Comparison of ENCODE assay signal across 1 cellular context in genomic region chr6:18388942-18389341, GRCh38.
TF ChIP-seq lines count a peak whose summit lies in the region.

No MANE protein-coding gene starts in this region.

TF ChIP-seq in HepG2, 621 proteins besides CTCF, POLR2A, EP300 and RAD21 (continued from another document and continues in another):
- no peak for TF ChIP-seq TAF15 (IDR thresholded peaks at IDR 0.05; ENCODE audit: low read depth, low read length, poor library complexity, severe bottlenecking)
- no peak for TF ChIP-seq LCORL (IDR thresholded peaks at IDR 0.05)
- TF ChIP-seq LCORL (CRISPR knock-in tag; IDR thresholded peaks at IDR 0.05): peak; percentile 41; the same call in 1 of the 2 replicates
- TF ChIP-seq, protein P1, sequence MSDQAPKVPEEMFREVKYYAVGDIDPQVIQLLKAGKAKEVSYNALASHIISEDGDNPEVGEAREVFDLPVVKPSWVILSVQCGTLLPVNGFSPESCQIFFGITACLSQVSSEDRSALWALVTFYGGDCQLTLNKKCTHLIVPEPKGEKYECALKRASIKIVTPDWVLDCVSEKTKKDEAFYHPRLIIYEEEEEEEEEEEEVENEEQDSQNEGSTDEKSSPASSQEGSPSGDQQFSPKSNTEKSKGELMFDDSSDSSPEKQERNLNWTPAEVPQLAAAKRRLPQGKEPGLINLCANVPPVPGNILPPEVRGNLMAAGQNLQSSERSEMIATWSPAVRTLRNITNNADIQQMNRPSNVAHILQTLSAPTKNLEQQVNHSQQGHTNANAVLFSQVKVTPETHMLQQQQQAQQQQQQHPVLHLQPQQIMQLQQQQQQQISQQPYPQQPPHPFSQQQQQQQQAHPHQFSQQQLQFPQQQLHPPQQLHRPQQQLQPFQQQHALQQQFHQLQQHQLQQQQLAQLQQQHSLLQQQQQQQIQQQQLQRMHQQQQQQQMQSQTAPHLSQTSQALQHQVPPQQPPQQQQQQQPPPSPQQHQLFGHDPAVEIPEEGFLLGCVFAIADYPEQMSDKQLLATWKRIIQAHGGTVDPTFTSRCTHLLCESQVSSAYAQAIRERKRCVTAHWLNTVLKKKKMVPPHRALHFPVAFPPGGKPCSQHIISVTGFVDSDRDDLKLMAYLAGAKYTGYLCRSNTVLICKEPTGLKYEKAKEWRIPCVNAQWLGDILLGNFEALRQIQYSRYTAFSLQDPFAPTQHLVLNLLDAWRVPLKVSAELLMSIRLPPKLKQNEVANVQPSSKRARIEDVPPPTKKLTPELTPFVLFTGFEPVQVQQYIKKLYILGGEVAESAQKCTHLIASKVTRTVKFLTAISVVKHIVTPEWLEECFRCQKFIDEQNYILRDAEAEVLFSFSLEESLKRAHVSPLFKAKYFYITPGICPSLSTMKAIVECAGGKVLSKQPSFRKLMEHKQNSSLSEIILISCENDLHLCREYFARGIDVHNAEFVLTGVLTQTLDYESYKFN (CRISPR knock-in tag; conservative IDR thresholded peaks at IDR 0.05): peak; percentile 56; the same call in 1 of the 2 replicates
- no peak for TF ChIP-seq SP5 (CRISPR knock-in tag; IDR thresholded peaks at IDR 0.05; ENCODE audit: borderline replicate concordance, low read depth)
- 0 out of 2 replicates have a peak, but pooled peaks have one; percentile 35 for TF ChIP-seq RCOR2 (CRISPR knock-in tag; IDR thresholded peaks at IDR 0.05)
- no peak for TF ChIP-seq E2F2 (CRISPR knock-in tag; IDR thresholded peaks at IDR 0.05; ENCODE audit: borderline replicate concordance)
- no peak for TF ChIP-seq ERF (CRISPR knock-in tag; IDR thresholded peaks at IDR 0.05)
- TF ChIP-seq ASH2L (IDR thresholded peaks at IDR 0.05; ENCODE audit: insufficient read length, low read depth, low read length): no peak
- no peak for TF ChIP-seq MXD1 (CRISPR knock-in tag; IDR thresholded peaks at IDR 0.05)
- TF ChIP-seq ZNF781 (CRISPR knock-in tag; IDR thresholded peaks at IDR 0.05; ENCODE audit: borderline replicate concordance, not compliant biosample characterization): no peak
- 0 out of 2 replicates have a peak, but pooled peaks have one; percentile 19 for TF ChIP-seq PPARG (CRISPR knock-in tag; conservative IDR thresholded peaks at IDR 0.05)
- no peak for TF ChIP-seq ZNF878 (CRISPR knock-in tag; IDR thresholded peaks at IDR 0.05)
- no peak for TF ChIP-seq ZNF460 (CRISPR knock-in tag; IDR thresholded peaks at IDR 0.05; ENCODE audit: borderline replicate concordance)
- TF ChIP-seq ZNF784 (CRISPR knock-in tag; IDR thresholded peaks at IDR 0.05; ENCODE audit: borderline replicate concordance): no peak
- no peak for TF ChIP-seq ZFP36L2 (CRISPR knock-in tag; IDR thresholded peaks at IDR 0.05)
- TF ChIP-seq CHCHD3 (CRISPR knock-in tag; IDR thresholded peaks at IDR 0.05): no peak
- TF ChIP-seq HNF4A (CRISPR knock-in tag; IDR thresholded peaks at IDR 0.05): peak; percentile 44
- TF ChIP-seq FOXM1 (CRISPR knock-in tag; IDR thresholded peaks at IDR 0.05): no peak
- no peak for TF ChIP-seq ZGPAT (CRISPR knock-in tag; IDR thresholded peaks at IDR 0.05)
- TF ChIP-seq FOXA1 (IDR thresholded peaks at IDR 0.05): no peak
- TF ChIP-seq FOXA1 (CRISPR knock-in tag; IDR thresholded peaks at IDR 0.05): peak; percentile 49; the same call in 1 of the 2 replicates
- TF ChIP-seq TEAD3 (CRISPR knock-in tag; optimal IDR thresholded peaks at IDR 0.05; ENCODE audit: borderline replicate concordance): peak; percentile 64
- TF ChIP-seq TRIM24 (CRISPR knock-in tag; IDR thresholded peaks at IDR 0.05): no peak
- TF ChIP-seq, protein P2, sequence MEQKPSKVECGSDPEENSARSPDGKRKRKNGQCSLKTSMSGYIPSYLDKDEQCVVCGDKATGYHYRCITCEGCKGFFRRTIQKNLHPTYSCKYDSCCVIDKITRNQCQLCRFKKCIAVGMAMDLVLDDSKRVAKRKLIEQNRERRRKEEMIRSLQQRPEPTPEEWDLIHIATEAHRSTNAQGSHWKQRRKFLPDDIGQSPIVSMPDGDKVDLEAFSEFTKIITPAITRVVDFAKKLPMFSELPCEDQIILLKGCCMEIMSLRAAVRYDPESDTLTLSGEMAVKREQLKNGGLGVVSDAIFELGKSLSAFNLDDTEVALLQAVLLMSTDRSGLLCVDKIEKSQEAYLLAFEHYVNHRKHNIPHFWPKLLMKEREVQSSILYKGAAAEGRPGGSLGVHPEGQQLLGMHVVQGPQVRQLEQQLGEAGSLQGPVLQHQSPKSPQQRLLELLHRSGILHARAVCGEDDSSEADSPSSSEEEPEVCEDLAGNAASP (CRISPR knock-in tag; IDR thresholded peaks at IDR 0.05; ENCODE audit: borderline replicate concordance): peak; percentile 16; the same call in 1 of the 2 replicates
- TF ChIP-seq ZNF260 (CRISPR knock-in tag; IDR thresholded peaks at IDR 0.05; ENCODE audit: borderline replicate concordance, low read depth): no peak
- no peak for TF ChIP-seq ZNF17 (CRISPR knock-in tag; IDR thresholded peaks at IDR 0.05)
- TF ChIP-seq, protein P3, sequence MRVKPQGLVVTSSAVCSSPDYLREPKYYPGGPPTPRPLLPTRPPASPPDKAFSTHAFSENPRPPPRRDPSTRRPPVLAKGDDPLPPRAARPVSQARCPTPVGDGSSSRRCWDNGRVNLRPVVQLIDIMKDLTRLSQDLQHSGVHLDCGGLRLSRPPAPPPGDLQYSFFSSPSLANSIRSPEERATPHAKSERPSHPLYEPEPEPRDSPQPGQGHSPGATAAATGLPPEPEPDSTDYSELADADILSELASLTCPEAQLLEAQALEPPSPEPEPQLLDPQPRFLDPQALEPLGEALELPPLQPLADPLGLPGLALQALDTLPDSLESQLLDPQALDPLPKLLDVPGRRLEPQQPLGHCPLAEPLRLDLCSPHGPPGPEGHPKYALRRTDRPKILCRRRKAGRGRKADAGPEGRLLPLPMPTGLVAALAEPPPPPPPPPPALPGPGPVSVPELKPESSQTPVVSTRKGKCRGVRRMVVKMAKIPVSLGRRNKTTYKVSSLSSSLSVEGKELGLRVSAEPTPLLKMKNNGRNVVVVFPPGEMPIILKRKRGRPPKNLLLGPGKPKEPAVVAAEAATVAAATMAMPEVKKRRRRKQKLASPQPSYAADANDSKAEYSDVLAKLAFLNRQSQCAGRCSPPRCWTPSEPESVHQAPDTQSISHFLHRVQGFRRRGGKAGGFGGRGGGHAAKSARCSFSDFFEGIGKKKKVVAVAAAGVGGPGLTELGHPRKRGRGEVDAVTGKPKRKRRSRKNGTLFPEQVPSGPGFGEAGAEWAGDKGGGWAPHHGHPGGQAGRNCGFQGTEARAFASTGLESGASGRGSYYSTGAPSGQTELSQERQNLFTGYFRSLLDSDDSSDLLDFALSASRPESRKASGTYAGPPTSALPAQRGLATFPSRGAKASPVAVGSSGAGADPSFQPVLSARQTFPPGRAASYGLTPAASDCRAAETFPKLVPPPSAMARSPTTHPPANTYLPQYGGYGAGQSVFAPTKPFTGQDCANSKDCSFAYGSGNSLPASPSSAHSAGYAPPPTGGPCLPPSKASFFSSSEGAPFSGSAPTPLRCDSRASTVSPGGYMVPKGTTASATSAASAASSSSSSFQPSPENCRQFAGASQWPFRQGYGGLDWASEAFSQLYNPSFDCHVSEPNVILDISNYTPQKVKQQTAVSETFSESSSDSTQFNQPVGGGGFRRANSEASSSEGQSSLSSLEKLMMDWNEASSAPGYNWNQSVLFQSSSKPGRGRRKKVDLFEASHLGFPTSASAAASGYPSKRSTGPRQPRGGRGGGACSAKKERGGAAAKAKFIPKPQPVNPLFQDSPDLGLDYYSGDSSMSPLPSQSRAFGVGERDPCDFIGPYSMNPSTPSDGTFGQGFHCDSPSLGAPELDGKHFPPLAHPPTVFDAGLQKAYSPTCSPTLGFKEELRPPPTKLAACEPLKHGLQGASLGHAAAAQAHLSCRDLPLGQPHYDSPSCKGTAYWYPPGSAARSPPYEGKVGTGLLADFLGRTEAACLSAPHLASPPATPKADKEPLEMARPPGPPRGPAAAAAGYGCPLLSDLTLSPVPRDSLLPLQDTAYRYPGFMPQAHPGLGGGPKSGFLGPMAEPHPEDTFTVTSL (CRISPR knock-in tag; IDR thresholded peaks at IDR 0.05; ENCODE audit: borderline replicate concordance): peak; percentile 45; the same call in 1 of the 2 replicates
- TF ChIP-seq NFIB (CRISPR knock-in tag; IDR thresholded peaks at IDR 0.05; ENCODE audit: borderline replicate concordance): no peak
- TF ChIP-seq MYPOP (CRISPR knock-in tag; IDR thresholded peaks at IDR 0.05): no peak
- peak; percentile 34; the same call in 1 of the 2 replicates for TF ChIP-seq KAT8 (CRISPR knock-in tag; IDR thresholded peaks at IDR 0.05)
- TF ChIP-seq ZMAT3 (CRISPR knock-in tag; conservative IDR thresholded peaks at IDR 0.05): no peak
- TF ChIP-seq, protein P4, sequence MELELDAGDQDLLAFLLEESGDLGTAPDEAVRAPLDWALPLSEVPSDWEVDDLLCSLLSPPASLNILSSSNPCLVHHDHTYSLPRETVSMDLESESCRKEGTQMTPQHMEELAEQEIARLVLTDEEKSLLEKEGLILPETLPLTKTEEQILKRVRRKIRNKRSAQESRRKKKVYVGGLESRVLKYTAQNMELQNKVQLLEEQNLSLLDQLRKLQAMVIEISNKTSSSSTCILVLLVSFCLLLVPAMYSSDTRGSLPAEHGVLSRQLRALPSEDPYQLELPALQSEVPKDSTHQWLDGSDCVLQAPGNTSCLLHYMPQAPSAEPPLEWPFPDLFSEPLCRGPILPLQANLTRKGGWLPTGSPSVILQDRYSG (CRISPR knock-in tag; IDR thresholded peaks at IDR 0.05): no peak
- no peak for TF ChIP-seq DNMT3B (CRISPR knock-in tag; conservative IDR thresholded peaks at IDR 0.05)
- 0 out of 2 replicates have a peak, but pooled peaks have one; percentile 31 for TF ChIP-seq TARDBP (CRISPR knock-in tag; IDR thresholded peaks at IDR 0.05)
- no peak for TF ChIP-seq NR2F1 (CRISPR knock-in tag; IDR thresholded peaks at IDR 0.05)
- no peak for TF ChIP-seq WIZ (CRISPR knock-in tag; IDR thresholded peaks at IDR 0.05)
- TF ChIP-seq SOX5 (CRISPR knock-in tag; IDR thresholded peaks at IDR 0.05; ENCODE audit: borderline replicate concordance): peak; percentile 20; the same call in 1 of the 2 replicates
- TF ChIP-seq BCL6 (CRISPR knock-in tag; IDR thresholded peaks at IDR 0.05): peak; percentile 32; the same call in 1 of the 2 replicates
- no peak for TF ChIP-seq TP53 (CRISPR knock-in tag; conservative IDR thresholded peaks at IDR 0.05)
- no peak for TF ChIP-seq STAT5B (CRISPR knock-in tag; IDR thresholded peaks at IDR 0.05)
- no peak for TF ChIP-seq KDM2A (CRISPR knock-in tag; IDR thresholded peaks at IDR 0.05; ENCODE audit: borderline replicate concordance, low read depth)
- no peak for TF ChIP-seq CAMTA2 (CRISPR knock-in tag; IDR thresholded peaks at IDR 0.05; ENCODE audit: borderline replicate concordance)
- no peak for TF ChIP-seq RBFOX2 (IDR thresholded peaks at IDR 0.05; ENCODE audit: low read depth, low read length)
- no peak for TF ChIP-seq CBX5 (CRISPR knock-in tag; IDR thresholded peaks at IDR 0.05; ENCODE audit: borderline replicate concordance)
- 0 out of 2 replicates have a peak, but pooled peaks have one; percentile 46 for TF ChIP-seq HOMEZ (CRISPR knock-in tag; IDR thresholded peaks at IDR 0.05; ENCODE audit: low read depth)
- peak; percentile 57 for TF ChIP-seq SAP130 (CRISPR knock-in tag; IDR thresholded peaks at IDR 0.05; ENCODE audit: low read depth)
- no peak for TF ChIP-seq TAF1 (CRISPR knock-in tag; IDR thresholded peaks at IDR 0.05)
- 0 out of 4 replicates have a peak, but pooled peaks of 1 of the 2 experiments have one; percentile 0 for TF ChIP-seq MAFK (conservative IDR thresholded peaks at IDR 0.05 in 1 of 2, IDR thresholded peaks at IDR 0.05 in 1 of 2; ENCODE audit: low read length in 2 of 2)
- TF ChIP-seq ZSCAN20 (CRISPR knock-in tag; IDR thresholded peaks at IDR 0.05; ENCODE audit: borderline replicate concordance): no peak
